1 cellular context compared by ENCODE assay signal in genomic region chr14:24232645-24233537, GRCh38.
TF ChIP-seq lines count a peak whose summit lies in the region.

GMPR2 (plus strand) TSS chr14:24232929; CDS start chr14:24233254, 325 bp downstream.

TF ChIP-seq in HepG2, 621 proteins besides CTCF, POLR2A, EP300 and RAD21 (continued from another document and continues in another):
- TF ChIP-seq ZNF639 (CRISPR knock-in tag; conservative IDR thresholded peaks at IDR 0.05) (no peak; the same call in none of the 2 replicates), ZNF710 (CRISPR knock-in tag; IDR thresholded peaks at IDR 0.05; ENCODE audit: borderline replicate concordance) (peak; percentile 90), ETS1 (CRISPR knock-in tag; IDR thresholded peaks at IDR 0.05) (peak; percentile 82; the same call in 1 of the 2 replicates), JDP2 (CRISPR knock-in tag; IDR thresholded peaks at IDR 0.05; ENCODE audit: borderline replicate concordance) (no peak; the same call in 1 of the 2 replicates), ZNF773 (CRISPR knock-in tag; IDR thresholded peaks at IDR 0.05; ENCODE audit: borderline replicate concordance) (0 out of 2 replicates have a peak, but pooled peaks have one; percentile 80), ZHX2 (IDR thresholded peaks at IDR 0.05; ENCODE audit: low read depth) (peak; percentile 2), ZHX2 (CRISPR knock-in tag; IDR thresholded peaks at IDR 0.05; ENCODE audit: borderline replicate concordance) (peak; percentile 85; the same call in 1 of the 2 replicates), ZMYM4 (CRISPR knock-in tag; IDR thresholded peaks at IDR 0.05) (peak; percentile 78), NFIC (IDR thresholded peaks at IDR 0.05; ENCODE audit: low read length) (no peak), ZNF720 (CRISPR knock-in tag; IDR thresholded peaks at IDR 0.05) (no peak), KAT7 (CRISPR knock-in tag; IDR thresholded peaks at IDR 0.05; ENCODE audit: borderline replicate concordance) (peak; percentile 73; the same call in 1 of the 2 replicates), NFYC (CRISPR knock-in tag; IDR thresholded peaks at IDR 0.05) (peak; percentile 46), JARID2 (CRISPR knock-in tag; IDR thresholded peaks at IDR 0.05; ENCODE audit: insufficient replicate concordance) (peak; percentile 79), ZNF770 (CRISPR knock-in tag; IDR thresholded peaks at IDR 0.05) (no peak), DDIT3 (CRISPR knock-in tag; IDR thresholded peaks at IDR 0.05) (peak; percentile 33; the same call in 1 of the 2 replicates), ZFP90 (CRISPR knock-in tag; IDR thresholded peaks at IDR 0.05; ENCODE audit: borderline replicate concordance) (peak; percentile 95), GPBP1L1 (CRISPR knock-in tag; IDR thresholded peaks at IDR 0.05) (no peak), CREB1 (IDR thresholded peaks at IDR 0.05) (no peak), CREB1 (CRISPR knock-in tag; IDR thresholded peaks at IDR 0.05) (no peak), ZBTB38 (CRISPR knock-in tag; IDR thresholded peaks at IDR 0.05) (peak; percentile 66), ZNF558 (CRISPR knock-in tag; IDR thresholded peaks at IDR 0.05; ENCODE audit: borderline replicate concordance) (peak; percentile 61; the same call in 1 of the 2 replicates), ZNF326 (CRISPR knock-in tag; IDR thresholded peaks at IDR 0.05; ENCODE audit: borderline replicate concordance) (0 out of 2 replicates have a peak, but pooled peaks have one; percentile 62), HIVEP1 (CRISPR knock-in tag; IDR thresholded peaks at IDR 0.05) (peak; percentile 86), ZNF367 (CRISPR knock-in tag; IDR thresholded peaks at IDR 0.05; ENCODE audit: borderline replicate concordance) (0 out of 2 replicates have a peak, but pooled peaks have one; percentile 52), HOXA7 (CRISPR knock-in tag; IDR thresholded peaks at IDR 0.05) (no peak), DMAP1 (CRISPR knock-in tag; IDR thresholded peaks at IDR 0.05) (peak; percentile 99), SRSF4 (IDR thresholded peaks at IDR 0.05; ENCODE audit: low read depth, low read length, poor library complexity, severe bottlenecking) (no peak), RXRA (CRISPR knock-in tag; IDR thresholded peaks at IDR 0.05) (peak; percentile 60), PHF5A (CRISPR knock-in tag; IDR thresholded peaks at IDR 0.05; ENCODE audit: low read depth, unreplicated experiment) (peak; percentile 77), HBP1 (CRISPR knock-in tag; IDR thresholded peaks at IDR 0.05; ENCODE audit: low read depth) (peak; percentile 97), ZNF207 (IDR thresholded peaks at IDR 0.05; ENCODE audit: borderline replicate concordance) (no peak), ZNF576 (CRISPR knock-in tag; IDR thresholded peaks at IDR 0.05) (no peak; the same call in 1 of the 2 replicates), ELK4 (CRISPR knock-in tag; IDR thresholded peaks at IDR 0.05; ENCODE audit: borderline replicate concordance) (peak; percentile 86; the same call in 1 of the 2 replicates), ZNF543 (CRISPR knock-in tag; IDR thresholded peaks at IDR 0.05) (peak; percentile 74), PRPF4 (IDR thresholded peaks at IDR 0.05; ENCODE audit: low read depth, low read length, poor library complexity, severe bottlenecking) (peak; percentile 87), PAWR (CRISPR knock-in tag; IDR thresholded peaks at IDR 0.05; ENCODE audit: borderline replicate concordance) (0 out of 2 replicates have a peak, but pooled peaks have one; percentile 72)
- TF ChIP-seq, protein P1, sequence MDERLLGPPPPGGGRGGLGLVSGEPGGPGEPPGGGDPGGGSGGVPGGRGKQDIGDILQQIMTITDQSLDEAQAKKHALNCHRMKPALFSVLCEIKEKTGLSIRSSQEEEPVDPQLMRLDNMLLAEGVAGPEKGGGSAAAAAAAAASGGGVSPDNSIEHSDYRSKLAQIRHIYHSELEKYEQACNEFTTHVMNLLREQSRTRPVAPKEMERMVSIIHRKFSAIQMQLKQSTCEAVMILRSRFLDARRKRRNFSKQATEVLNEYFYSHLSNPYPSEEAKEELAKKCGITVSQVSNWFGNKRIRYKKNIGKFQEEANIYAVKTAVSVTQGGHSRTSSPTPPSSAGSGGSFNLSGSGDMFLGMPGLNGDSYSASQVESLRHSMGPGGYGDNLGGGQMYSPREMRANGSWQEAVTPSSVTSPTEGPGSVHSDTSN (CRISPR knock-in tag; IDR thresholded peaks at IDR 0.05), result no peak
- TF ChIP-seq, protein P2, sequence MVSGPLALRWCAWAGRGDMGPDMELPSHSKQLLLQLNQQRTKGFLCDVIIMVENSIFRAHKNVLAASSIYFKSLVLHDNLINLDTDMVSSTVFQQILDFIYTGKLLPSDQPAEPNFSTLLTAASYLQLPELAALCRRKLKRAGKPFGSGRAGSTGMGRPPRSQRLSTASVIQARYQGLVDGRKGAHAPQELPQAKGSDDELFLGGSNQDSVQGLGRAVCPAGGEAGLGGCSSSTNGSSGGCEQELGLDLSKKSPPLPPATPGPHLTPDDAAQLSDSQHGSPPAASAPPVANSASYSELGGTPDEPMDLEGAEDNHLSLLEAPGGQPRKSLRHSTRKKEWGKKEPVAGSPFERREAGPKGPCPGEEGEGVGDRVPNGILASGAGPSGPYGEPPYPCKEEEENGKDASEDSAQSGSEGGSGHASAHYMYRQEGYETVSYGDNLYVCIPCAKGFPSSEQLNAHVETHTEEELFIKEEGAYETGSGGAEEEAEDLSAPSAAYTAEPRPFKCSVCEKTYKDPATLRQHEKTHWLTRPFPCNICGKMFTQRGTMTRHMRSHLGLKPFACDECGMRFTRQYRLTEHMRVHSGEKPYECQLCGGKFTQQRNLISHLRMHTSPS (CRISPR knock-in tag; IDR thresholded peaks at IDR 0.05; ENCODE audit: low read depth), result no peak
